1 cellular context compared by ENCODE assay signal in the genomic region with DNA sequence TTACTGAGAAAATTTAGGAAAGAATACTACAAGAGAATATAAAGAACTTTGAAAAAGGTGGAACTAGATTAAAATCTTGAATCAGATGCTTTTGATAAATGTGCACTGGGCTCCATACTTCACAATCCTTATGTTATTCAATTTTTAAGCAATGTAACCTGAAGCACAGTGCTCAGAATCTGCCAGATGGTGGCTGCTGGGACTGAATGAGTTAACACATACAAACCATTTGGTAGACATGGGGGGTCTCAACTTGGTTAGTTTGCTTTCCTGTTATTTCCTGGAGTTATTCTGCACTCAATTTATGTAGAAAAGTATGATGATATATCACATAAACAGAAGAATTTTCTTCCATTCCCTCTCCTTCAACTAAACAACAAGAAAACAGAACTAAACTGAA.
TF ChIP-seq lines count a peak whose summit lies in the region.

No MANE protein-coding gene starts in this region.

TF ChIP-seq in WTC11, 78 proteins besides CTCF, POLR2A, EP300 and RAD21 (continued from another document):
- no peak for TF ChIP-seq GABPB1 (CRISPR knock-in tag; IDR thresholded peaks at IDR 0.05)
- TF ChIP-seq SMAD3 (CRISPR knock-in tag; IDR thresholded peaks at IDR 0.05; ENCODE audit: borderline replicate concordance), result no peak
- TF ChIP-seq AFF4 (CRISPR knock-in tag; IDR thresholded peaks at IDR 0.05; ENCODE audit: borderline replicate concordance), result no peak
- TF ChIP-seq TEAD1 (CRISPR knock-in tag; IDR thresholded peaks at IDR 0.05), result no peak
- TF ChIP-seq, protein P1, sequence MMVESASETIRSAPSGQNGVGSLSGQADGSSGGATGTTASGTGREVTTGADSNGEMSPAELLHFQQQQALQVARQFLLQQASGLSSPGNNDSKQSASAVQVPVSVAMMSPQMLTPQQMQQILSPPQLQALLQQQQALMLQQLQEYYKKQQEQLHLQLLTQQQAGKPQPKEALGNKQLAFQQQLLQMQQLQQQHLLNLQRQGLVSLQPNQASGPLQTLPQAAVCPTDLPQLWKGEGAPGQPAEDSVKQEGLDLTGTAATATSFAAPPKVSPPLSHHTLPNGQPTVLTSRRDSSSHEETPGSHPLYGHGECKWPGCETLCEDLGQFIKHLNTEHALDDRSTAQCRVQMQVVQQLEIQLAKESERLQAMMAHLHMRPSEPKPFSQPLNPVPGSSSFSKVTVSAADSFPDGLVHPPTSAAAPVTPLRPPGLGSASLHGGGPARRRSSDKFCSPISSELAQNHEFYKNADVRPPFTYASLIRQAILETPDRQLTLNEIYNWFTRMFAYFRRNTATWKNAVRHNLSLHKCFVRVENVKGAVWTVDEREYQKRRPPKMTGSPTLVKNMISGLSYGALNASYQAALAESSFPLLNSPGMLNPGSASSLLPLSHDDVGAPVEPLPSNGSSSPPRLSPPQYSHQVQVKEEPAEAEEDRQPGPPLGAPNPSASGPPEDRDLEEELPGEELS (CRISPR knock-in tag; IDR thresholded peaks at IDR 0.05), result no peak
- TF ChIP-seq ATF1 (CRISPR knock-in tag; IDR thresholded peaks at IDR 0.05), result no peak
- TF ChIP-seq, protein P2, sequence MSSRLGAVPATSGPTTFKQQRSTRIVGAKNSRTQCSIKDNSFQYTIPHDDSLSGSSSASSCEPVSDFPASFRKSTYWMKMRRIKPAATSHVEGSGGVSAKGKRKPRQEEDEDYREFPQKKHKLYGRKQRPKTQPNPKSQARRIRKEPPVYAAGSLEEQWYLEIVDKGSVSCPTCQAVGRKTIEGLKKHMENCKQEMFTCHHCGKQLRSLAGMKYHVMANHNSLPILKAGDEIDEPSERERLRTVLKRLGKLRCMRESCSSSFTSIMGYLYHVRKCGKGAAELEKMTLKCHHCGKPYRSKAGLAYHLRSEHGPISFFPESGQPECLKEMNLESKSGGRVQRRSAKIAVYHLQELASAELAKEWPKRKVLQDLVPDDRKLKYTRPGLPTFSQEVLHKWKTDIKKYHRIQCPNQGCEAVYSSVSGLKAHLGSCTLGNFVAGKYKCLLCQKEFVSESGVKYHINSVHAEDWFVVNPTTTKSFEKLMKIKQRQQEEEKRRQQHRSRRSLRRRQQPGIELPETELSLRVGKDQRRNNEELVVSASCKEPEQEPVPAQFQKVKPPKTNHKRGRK (CRISPR knock-in tag; IDR thresholded peaks at IDR 0.05; ENCODE audit: borderline replicate concordance), result no peak
- TF ChIP-seq, protein P3, sequence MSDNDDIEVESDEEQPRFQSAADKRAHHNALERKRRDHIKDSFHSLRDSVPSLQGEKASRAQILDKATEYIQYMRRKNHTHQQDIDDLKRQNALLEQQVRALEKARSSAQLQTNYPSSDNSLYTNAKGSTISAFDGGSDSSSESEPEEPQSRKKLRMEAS (CRISPR knock-in tag; IDR thresholded peaks at IDR 0.05), result no peak
- TF ChIP-seq, protein P4, sequence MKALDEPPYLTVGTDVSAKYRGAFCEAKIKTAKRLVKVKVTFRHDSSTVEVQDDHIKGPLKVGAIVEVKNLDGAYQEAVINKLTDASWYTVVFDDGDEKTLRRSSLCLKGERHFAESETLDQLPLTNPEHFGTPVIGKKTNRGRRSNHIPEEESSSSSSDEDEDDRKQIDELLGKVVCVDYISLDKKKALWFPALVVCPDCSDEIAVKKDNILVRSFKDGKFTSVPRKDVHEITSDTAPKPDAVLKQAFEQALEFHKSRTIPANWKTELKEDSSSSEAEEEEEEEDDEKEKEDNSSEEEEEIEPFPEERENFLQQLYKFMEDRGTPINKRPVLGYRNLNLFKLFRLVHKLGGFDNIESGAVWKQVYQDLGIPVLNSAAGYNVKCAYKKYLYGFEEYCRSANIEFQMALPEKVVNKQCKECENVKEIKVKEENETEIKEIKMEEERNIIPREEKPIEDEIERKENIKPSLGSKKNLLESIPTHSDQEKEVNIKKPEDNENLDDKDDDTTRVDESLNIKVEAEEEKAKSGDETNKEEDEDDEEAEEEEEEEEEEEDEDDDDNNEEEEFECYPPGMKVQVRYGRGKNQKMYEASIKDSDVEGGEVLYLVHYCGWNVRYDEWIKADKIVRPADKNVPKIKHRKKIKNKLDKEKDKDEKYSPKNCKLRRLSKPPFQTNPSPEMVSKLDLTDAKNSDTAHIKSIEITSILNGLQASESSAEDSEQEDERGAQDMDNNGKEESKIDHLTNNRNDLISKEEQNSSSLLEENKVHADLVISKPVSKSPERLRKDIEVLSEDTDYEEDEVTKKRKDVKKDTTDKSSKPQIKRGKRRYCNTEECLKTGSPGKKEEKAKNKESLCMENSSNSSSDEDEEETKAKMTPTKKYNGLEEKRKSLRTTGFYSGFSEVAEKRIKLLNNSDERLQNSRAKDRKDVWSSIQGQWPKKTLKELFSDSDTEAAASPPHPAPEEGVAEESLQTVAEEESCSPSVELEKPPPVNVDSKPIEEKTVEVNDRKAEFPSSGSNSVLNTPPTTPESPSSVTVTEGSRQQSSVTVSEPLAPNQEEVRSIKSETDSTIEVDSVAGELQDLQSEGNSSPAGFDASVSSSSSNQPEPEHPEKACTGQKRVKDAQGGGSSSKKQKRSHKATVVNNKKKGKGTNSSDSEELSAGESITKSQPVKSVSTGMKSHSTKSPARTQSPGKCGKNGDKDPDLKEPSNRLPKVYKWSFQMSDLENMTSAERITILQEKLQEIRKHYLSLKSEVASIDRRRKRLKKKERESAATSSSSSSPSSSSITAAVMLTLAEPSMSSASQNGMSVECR (CRISPR knock-in tag; IDR thresholded peaks at IDR 0.05; ENCODE audit: borderline replicate concordance), result no peak
- TF ChIP-seq OVOL2 (CRISPR knock-in tag; IDR thresholded peaks at IDR 0.05; ENCODE audit: borderline replicate concordance), result no peak
- no peak for TF ChIP-seq MXD4 (CRISPR knock-in tag; IDR thresholded peaks at IDR 0.05; ENCODE audit: borderline replicate concordance)
- TF ChIP-seq, protein P5, sequence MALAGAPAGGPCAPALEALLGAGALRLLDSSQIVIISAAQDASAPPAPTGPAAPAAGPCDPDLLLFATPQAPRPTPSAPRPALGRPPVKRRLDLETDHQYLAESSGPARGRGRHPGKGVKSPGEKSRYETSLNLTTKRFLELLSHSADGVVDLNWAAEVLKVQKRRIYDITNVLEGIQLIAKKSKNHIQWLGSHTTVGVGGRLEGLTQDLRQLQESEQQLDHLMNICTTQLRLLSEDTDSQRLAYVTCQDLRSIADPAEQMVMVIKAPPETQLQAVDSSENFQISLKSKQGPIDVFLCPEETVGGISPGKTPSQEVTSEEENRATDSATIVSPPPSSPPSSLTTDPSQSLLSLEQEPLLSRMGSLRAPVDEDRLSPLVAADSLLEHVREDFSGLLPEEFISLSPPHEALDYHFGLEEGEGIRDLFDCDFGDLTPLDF (CRISPR knock-in tag; IDR thresholded peaks at IDR 0.05), result no peak
- TF ChIP-seq NFATC4 (CRISPR knock-in tag; IDR thresholded peaks at IDR 0.05), result no peak
- TF ChIP-seq NR1H2 (CRISPR knock-in tag; IDR thresholded peaks at IDR 0.05), result no peak
- no peak for TF ChIP-seq ZNF671 (CRISPR knock-in tag; IDR thresholded peaks at IDR 0.05)
- TF ChIP-seq, protein P6, sequence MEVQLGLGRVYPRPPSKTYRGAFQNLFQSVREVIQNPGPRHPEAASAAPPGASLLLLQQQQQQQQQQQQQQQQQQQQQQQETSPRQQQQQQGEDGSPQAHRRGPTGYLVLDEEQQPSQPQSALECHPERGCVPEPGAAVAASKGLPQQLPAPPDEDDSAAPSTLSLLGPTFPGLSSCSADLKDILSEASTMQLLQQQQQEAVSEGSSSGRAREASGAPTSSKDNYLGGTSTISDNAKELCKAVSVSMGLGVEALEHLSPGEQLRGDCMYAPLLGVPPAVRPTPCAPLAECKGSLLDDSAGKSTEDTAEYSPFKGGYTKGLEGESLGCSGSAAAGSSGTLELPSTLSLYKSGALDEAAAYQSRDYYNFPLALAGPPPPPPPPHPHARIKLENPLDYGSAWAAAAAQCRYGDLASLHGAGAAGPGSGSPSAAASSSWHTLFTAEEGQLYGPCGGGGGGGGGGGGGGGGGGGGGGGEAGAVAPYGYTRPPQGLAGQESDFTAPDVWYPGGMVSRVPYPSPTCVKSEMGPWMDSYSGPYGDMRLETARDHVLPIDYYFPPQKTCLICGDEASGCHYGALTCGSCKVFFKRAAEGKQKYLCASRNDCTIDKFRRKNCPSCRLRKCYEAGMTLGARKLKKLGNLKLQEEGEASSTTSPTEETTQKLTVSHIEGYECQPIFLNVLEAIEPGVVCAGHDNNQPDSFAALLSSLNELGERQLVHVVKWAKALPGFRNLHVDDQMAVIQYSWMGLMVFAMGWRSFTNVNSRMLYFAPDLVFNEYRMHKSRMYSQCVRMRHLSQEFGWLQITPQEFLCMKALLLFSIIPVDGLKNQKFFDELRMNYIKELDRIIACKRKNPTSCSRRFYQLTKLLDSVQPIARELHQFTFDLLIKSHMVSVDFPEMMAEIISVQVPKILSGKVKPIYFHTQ (CRISPR knock-in tag; IDR thresholded peaks at IDR 0.05), result no peak
- TF ChIP-seq FOXP1 (CRISPR knock-in tag; IDR thresholded peaks at IDR 0.05; ENCODE audit: borderline replicate concordance), result no peak
- TF ChIP-seq, protein P7, sequence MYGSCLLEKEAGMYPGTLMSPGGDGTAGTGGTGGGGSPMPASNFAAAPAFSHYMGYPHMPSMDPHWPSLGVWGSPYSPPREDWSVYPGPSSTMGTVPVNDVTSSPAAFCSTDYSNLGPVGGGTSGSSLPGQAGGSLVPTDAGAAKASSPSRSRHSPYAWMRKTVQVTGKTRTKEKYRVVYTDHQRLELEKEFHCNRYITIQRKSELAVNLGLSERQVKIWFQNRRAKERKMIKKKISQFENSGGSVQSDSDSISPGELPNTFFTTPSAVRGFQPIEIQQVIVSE (CRISPR knock-in tag; IDR thresholded peaks at IDR 0.05; ENCODE audit: borderline replicate concordance), result no peak
- TF ChIP-seq E2F4 (CRISPR knock-in tag; IDR thresholded peaks at IDR 0.05; ENCODE audit: borderline replicate concordance, low read depth), result no peak
